1 cellular context compared by ENCODE assay signal in genomic region chr2:230341936-230342528, GRCh38.
A peak's percentile ranks its signal among the peaks of the same experiment; 100 is the strongest.
TF ChIP-seq lines count a peak whose summit lies in the region.
"Not testable (repeated sequence)": the region's sequence is repeated elsewhere in the genome, so short reads cannot be mapped to it uniquely, and the experiment has no call there.

No MANE protein-coding gene starts in this region.

TF ChIP-seq in HepG2, 621 proteins besides CTCF, POLR2A, EP300 and RAD21 (continued from another document):
- TF ChIP-seq, protein P1, sequence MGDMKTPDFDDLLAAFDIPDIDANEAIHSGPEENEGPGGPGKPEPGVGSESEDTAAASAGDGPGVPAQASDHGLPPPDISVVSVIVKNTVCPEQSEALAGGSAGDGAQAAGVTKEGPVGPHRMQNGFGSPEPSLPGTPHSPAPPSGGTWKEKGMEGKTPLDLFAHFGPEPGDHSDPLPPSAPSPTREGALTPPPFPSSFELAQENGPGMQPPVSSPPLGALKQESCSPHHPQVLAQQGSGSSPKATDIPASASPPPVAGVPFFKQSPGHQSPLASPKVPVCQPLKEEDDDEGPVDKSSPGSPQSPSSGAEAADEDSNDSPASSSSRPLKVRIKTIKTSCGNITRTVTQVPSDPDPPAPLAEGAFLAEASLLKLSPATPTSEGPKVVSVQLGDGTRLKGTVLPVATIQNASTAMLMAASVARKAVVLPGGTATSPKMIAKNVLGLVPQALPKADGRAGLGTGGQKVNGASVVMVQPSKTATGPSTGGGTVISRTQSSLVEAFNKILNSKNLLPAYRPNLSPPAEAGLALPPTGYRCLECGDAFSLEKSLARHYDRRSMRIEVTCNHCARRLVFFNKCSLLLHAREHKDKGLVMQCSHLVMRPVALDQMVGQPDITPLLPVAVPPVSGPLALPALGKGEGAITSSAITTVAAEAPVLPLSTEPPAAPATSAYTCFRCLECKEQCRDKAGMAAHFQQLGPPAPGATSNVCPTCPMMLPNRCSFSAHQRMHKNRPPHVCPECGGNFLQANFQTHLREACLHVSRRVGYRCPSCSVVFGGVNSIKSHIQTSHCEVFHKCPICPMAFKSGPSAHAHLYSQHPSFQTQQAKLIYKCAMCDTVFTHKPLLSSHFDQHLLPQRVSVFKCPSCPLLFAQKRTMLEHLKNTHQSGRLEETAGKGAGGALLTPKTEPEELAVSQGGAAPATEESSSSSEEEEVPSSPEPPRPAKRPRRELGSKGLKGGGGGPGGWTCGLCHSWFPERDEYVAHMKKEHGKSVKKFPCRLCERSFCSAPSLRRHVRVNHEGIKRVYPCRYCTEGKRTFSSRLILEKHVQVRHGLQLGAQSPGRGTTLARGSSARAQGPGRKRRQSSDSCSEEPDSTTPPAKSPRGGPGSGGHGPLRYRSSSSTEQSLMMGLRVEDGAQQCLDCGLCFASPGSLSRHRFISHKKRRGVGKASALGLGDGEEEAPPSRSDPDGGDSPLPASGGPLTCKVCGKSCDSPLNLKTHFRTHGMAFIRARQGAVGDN (CRISPR knock-in tag; IDR thresholded peaks at IDR 0.05): peak; percentile 19; the same call in 1 of the 2 replicates
- not testable (repeated sequence) for TF ChIP-seq FOXA1 (IDR thresholded peaks at IDR 0.05)
- TF ChIP-seq FOXA1 (CRISPR knock-in tag; IDR thresholded peaks at IDR 0.05): 0 out of 2 replicates have a peak, but pooled peaks have one; percentile 37
- TF ChIP-seq, protein P2, sequence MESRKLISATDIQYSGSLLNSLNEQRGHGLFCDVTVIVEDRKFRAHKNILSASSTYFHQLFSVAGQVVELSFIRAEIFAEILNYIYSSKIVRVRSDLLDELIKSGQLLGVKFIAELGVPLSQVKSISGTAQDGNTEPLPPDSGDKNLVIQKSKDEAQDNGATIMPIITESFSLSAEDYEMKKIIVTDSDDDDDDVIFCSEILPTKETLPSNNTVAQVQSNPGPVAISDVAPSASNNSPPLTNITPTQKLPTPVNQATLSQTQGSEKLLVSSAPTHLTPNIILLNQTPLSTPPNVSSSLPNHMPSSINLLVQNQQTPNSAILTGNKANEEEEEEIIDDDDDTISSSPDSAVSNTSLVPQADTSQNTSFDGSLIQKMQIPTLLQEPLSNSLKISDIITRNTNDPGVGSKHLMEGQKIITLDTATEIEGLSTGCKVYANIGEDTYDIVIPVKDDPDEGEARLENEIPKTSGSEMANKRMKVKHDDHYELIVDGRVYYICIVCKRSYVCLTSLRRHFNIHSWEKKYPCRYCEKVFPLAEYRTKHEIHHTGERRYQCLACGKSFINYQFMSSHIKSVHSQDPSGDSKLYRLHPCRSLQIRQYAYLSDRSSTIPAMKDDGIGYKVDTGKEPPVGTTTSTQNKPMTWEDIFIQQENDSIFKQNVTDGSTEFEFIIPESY (CRISPR knock-in tag; IDR thresholded peaks at IDR 0.05): peak; percentile 42; the same call in 1 of the 2 replicates
